Comparison of ENCODE assay signal across 8 cellular contexts in genomic region chr9:73269430-73270101, GRCh38.
DNase-seq lines count a peak whose midpoint lies in the region; ATAC-seq and TF ChIP-seq lines count a peak whose summit lies in the region.

No MANE protein-coding gene starts in this region.

- H3K4me1 ChIP-seq in prostate gland (replicated peaks), result no peaks in the 10 kb centered on the region
- no peaks in the 10 kb centered on the region for H3K4me1 ChIP-seq in body of pancreas
- no peaks in the 10 kb centered on the region for H3K4me1 ChIP-seq in CD8-positive, alpha-beta T cell (ENCODE audit: insufficient read depth, low read length)

- CTCF ChIA-PET in CD8-positive, alpha-beta T cell (lab: Charles Lee), result no interaction called here

- H3K9me3 ChIP-seq in prostate gland (no peaks in the 10 kb centered on the region), body of pancreas (no peaks in the 10 kb centered on the region)
- H3K9me3 ChIP-seq in CD8-positive, alpha-beta T cell (ENCODE audit: low read length), result no peaks in the 10 kb centered on the region

- no peaks in the 10 kb centered on the region for H3K36me3 Mint-ChIP-seq in activated naive CD8-positive, alpha-beta T cell treated with anti-CD3 and anti-CD28 coated beads, Interleukin-2, amount 50 U/mL, for 24 hours (ENCODE audit: low read depth)
- H3K36me3 Mint-ChIP-seq in CD8-positive, alpha-beta T cell, result no peaks in the 10 kb centered on the region

- H3K36me3 ChIP-seq in prostate gland (no peaks in the 10 kb centered on the region), body of pancreas (replicated peaks in 1 of 2; ENCODE audit: insufficient read depth in 1 of 2, low read depth in 2 of 2) (no peaks in the 10 kb centered on the region)
- H3K36me3 ChIP-seq in CD8-positive, alpha-beta T cell (ENCODE audit: insufficient read depth, low read length), result no peaks in the 10 kb centered on the region

- H3K27ac ChIP-seq in prostate gland (no peak overlapping the region), body of pancreas (no peak overlapping the region)
- no peak overlapping the region for H3K27ac ChIP-seq in CD8-positive, alpha-beta T cell (ENCODE audit: low read depth, low read length)

- no peak for ATAC-seq in body of pancreas
- ATAC-seq in activated naive CD8-positive, alpha-beta T cell treated with anti-CD3 and anti-CD28 coated beads, Interleukin-2, amount 50 U/mL, for 24 hours, result no peak
- no peak for ATAC-seq in CD8-positive, alpha-beta T cell

- H3K27ac Mint-ChIP-seq in activated naive CD8-positive, alpha-beta T cell treated with anti-CD3 and anti-CD28 coated beads, Interleukin-2, amount 50 U/mL, for 24 hours, result no peak overlapping the region
- no peak overlapping the region for H3K27ac Mint-ChIP-seq in CD8-positive, alpha-beta T cell

- H3K4me3 ChIP-seq in epithelial cell of esophagus (ENCODE audit: low read length), result no peak overlapping the region
- no peak overlapping the region for H3K4me3 ChIP-seq in prostate gland
- H3K4me3 ChIP-seq in body of pancreas, result no peak overlapping the region
- H3K4me3 ChIP-seq in CD8-positive, alpha-beta T cell (ENCODE audit: low read depth, low read length), result no peak overlapping the region

- intact Hi-C loops in prostate gland (cut with DNase I), result no loop called here
- intact Hi-C loops in body of pancreas (cut with DNase I), result no loop called here
- intact Hi-C loops in CD8-positive, alpha-beta T cell (cut with DNase I, micrococcal nuclease), result loop anchor here in 1 of 2 experiments (10.0 kb wide), 1 partner anchor 65 kb away; no protein-coding TSS in a partner anchor

- DNase-seq in NCI-H2029 (lab: John Stamatoyannopoulos, UW) (peak; percentile 2), NCI-H2029 treated with DMSO at 0.1 percent for 48 hours (lab: John Stamatoyannopoulos, UW) (no peak), NCI-H748 treated with DMSO at 0.1 percent for 48 hours (lab: John Stamatoyannopoulos, UW) (peak; percentile 13), epithelial cell of esophagus (ENCODE audit: low read depth) (peak; percentile 40), prostate gland (ENCODE audit: low spot score) (no peak), body of pancreas (no peak)
- no peak for DNase-seq in activated naive CD8-positive, alpha-beta T cell treated with anti-CD3 and anti-CD28 coated beads, Interleukin-2, amount 50 U/mL, for 24 hours
- DNase-seq in CD8-positive, alpha-beta T cell, result no peak

- POLR2A ChIA-PET in CD8-positive, alpha-beta T cell (lab: Charles Lee), result no interaction called here

- peaks cover 2% of the 10 kb centered on the region for H3K27me3 Mint-ChIP-seq in activated naive CD8-positive, alpha-beta T cell treated with anti-CD3 and anti-CD28 coated beads, Interleukin-2, amount 50 U/mL, for 24 hours
- H3K27me3 Mint-ChIP-seq in CD8-positive, alpha-beta T cell (ENCODE audit: low read depth), result no peaks in the 10 kb centered on the region

- peaks cover 4% of the 10 kb centered on the region for H3K9me3 Mint-ChIP-seq in activated naive CD8-positive, alpha-beta T cell treated with anti-CD3 and anti-CD28 coated beads, Interleukin-2, amount 50 U/mL, for 24 hours
- H3K9me3 Mint-ChIP-seq in CD8-positive, alpha-beta T cell, result no peaks in the 10 kb centered on the region

- TF ChIP-seq POLR2A in prostate gland (IDR thresholded peaks at IDR 0.05) (no peak), body of pancreas (IDR thresholded peaks at IDR 0.05) (no peak)

- no peaks in the 10 kb centered on the region for H3K27me3 ChIP-seq in prostate gland (replicated peaks; ENCODE audit: insufficient read depth)
- no peaks in the 10 kb centered on the region for H3K27me3 ChIP-seq in body of pancreas
- H3K27me3 ChIP-seq in CD8-positive, alpha-beta T cell (ENCODE audit: insufficient read depth, low read length), result no peaks in the 10 kb centered on the region

- H3K4me1 Mint-ChIP-seq in activated naive CD8-positive, alpha-beta T cell treated with anti-CD3 and anti-CD28 coated beads, Interleukin-2, amount 50 U/mL, for 24 hours, result no peaks in the 10 kb centered on the region
- no peaks in the 10 kb centered on the region for H3K4me1 Mint-ChIP-seq in CD8-positive, alpha-beta T cell (ENCODE audit: low read depth)

- TF ChIP-seq CTCF in epithelial cell of esophagus (IDR thresholded peaks at IDR 0.05; ENCODE audit: insufficient read depth, low read depth, low read length, missing control alignments) (peak; percentile 36), prostate gland (IDR thresholded peaks at IDR 0.05) (peak in 3 of 4 experiments; percentile 17 to 40 (median 28)), body of pancreas (IDR thresholded peaks at IDR 0.05) (peak in 2 of 7 experiments; percentile 25)
- TF ChIP-seq CTCF in CD8-positive, alpha-beta T cell (IDR thresholded peaks at IDR 0.05), result no peak

- H3K4me3 Mint-ChIP-seq in activated naive CD8-positive, alpha-beta T cell treated with anti-CD3 and anti-CD28 coated beads, Interleukin-2, amount 50 U/mL, for 24 hours, result no peak overlapping the region
- H3K4me3 Mint-ChIP-seq in CD8-positive, alpha-beta T cell, result no peak overlapping the region

- 31% methylated on average over 4 of the region's 4 CpGs for WGBS in prostate gland
- WGBS in body of pancreas, 2 donors, result 16 to 20% methylated on average over 4 of the region's 4 CpGs

Comparison
In these comparisons a context has a peak if more than half of its experiments do, and no peak if none do; other contexts are left out.
1. DNase-seq: peak in NCI-H2029 (single experiment), NCI-H748 treated with DMSO at 0.1 percent for 48 hours (single experiment) and epithelial cell of esophagus (single experiment); none in NCI-H2029 treated with DMSO at 0.1 percent for 48 hours (single experiment), prostate gland (single experiment), body of pancreas (0 of 4), activated naive CD8-positive, alpha-beta T cell treated with anti-CD3 and anti-CD28 coated beads, Interleukin-2, amount 50 U/mL, for 24 hours (single experiment) and CD8-positive, alpha-beta T cell (0 of 7).